1 cellular context compared by ENCODE assay signal in genomic region chrX:69060631-69061408, GRCh38.
TF ChIP-seq lines count a peak whose summit lies in the region.

No MANE protein-coding gene starts in this region.

TF ChIP-seq in GM23338, 12 proteins besides CTCF, POLR2A, EP300 and RAD21 (continued from another document):
- TF ChIP-seq REST (IDR thresholded peaks at IDR 0.05; ENCODE audit: unreplicated experiment) (no peak), ZNF331 (CRISPR knock-in tag; IDR thresholded peaks at IDR 0.05; ENCODE audit: low read depth) (no peak), EZH2 (IDR thresholded peaks at IDR 0.05; ENCODE audit: low read depth, unreplicated experiment) (no peak), EZH2phosphoT487 (IDR thresholded peaks at IDR 0.05; ENCODE audit: unreplicated experiment) (no peak), NANOG (IDR thresholded peaks at IDR 0.05; ENCODE audit: borderline replicate concordance) (no peak), ZNF114 (CRISPR knock-in tag; IDR thresholded peaks at IDR 0.05) (no peak), CREB1 (CRISPR knock-in tag; IDR thresholded peaks at IDR 0.05; ENCODE audit: low read depth) (no peak)
